1 cellular context compared by ENCODE assay signal in the genomic region with DNA sequence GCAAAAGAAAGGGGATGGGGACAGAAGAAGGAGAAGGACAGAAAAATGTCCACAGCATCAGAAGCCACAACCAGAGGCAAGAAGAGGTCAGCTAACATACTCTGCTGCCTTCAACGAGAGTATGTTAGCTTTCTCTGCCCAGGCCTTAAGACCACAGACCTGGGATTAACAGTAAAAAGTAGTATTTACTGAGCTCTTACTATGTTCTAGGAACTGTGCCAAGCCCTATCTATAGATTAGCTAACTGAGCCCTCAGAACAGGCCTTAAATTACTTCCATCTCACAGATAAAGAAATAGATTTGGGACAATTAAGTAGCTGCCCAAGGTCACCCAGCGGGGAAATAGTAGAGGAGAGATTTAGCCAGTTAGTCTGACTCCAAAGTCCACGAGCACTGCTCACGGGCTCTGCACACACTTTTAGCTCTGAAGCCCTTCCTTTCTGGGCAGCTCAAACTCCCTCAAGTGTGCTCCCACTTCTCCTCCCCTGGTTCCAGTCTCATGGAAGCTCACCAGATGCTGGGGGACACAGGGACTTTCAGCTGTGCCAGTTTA.
TF ChIP-seq lines count a peak whose summit lies in the region.

No MANE protein-coding gene starts in this region.

TF ChIP-seq in WTC11, 78 proteins besides CTCF, POLR2A, EP300 and RAD21 (continued from another document):
- TF ChIP-seq, protein P1, sequence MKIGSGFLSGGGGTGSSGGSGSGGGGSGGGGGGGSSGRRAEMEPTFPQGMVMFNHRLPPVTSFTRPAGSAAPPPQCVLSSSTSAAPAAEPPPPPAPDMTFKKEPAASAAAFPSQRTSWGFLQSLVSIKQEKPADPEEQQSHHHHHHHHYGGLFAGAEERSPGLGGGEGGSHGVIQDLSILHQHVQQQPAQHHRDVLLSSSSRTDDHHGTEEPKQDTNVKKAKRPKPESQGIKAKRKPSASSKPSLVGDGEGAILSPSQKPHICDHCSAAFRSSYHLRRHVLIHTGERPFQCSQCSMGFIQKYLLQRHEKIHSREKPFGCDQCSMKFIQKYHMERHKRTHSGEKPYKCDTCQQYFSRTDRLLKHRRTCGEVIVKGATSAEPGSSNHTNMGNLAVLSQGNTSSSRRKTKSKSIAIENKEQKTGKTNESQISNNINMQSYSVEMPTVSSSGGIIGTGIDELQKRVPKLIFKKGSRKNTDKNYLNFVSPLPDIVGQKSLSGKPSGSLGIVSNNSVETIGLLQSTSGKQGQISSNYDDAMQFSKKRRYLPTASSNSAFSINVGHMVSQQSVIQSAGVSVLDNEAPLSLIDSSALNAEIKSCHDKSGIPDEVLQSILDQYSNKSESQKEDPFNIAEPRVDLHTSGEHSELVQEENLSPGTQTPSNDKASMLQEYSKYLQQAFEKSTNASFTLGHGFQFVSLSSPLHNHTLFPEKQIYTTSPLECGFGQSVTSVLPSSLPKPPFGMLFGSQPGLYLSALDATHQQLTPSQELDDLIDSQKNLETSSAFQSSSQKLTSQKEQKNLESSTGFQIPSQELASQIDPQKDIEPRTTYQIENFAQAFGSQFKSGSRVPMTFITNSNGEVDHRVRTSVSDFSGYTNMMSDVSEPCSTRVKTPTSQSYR (CRISPR knock-in tag; IDR thresholded peaks at IDR 0.05), result no peak
- TF ChIP-seq, protein P2, sequence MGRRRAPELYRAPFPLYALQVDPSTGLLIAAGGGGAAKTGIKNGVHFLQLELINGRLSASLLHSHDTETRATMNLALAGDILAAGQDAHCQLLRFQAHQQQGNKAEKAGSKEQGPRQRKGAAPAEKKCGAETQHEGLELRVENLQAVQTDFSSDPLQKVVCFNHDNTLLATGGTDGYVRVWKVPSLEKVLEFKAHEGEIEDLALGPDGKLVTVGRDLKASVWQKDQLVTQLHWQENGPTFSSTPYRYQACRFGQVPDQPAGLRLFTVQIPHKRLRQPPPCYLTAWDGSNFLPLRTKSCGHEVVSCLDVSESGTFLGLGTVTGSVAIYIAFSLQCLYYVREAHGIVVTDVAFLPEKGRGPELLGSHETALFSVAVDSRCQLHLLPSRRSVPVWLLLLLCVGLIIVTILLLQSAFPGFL (CRISPR knock-in tag; IDR thresholded peaks at IDR 0.05; ENCODE audit: borderline replicate concordance), result no peak
- TF ChIP-seq FOXK1 (CRISPR knock-in tag; IDR thresholded peaks at IDR 0.05) (no peak), CREM (CRISPR knock-in tag; IDR thresholded peaks at IDR 0.05) (no peak), GABPB1 (CRISPR knock-in tag; IDR thresholded peaks at IDR 0.05) (no peak), NFYB (CRISPR knock-in tag; conservative IDR thresholded peaks at IDR 0.05; ENCODE audit: low read depth) (no peak), CREB1 (CRISPR knock-in tag; IDR thresholded peaks at IDR 0.05) (no peak)
- TF ChIP-seq, protein P3, sequence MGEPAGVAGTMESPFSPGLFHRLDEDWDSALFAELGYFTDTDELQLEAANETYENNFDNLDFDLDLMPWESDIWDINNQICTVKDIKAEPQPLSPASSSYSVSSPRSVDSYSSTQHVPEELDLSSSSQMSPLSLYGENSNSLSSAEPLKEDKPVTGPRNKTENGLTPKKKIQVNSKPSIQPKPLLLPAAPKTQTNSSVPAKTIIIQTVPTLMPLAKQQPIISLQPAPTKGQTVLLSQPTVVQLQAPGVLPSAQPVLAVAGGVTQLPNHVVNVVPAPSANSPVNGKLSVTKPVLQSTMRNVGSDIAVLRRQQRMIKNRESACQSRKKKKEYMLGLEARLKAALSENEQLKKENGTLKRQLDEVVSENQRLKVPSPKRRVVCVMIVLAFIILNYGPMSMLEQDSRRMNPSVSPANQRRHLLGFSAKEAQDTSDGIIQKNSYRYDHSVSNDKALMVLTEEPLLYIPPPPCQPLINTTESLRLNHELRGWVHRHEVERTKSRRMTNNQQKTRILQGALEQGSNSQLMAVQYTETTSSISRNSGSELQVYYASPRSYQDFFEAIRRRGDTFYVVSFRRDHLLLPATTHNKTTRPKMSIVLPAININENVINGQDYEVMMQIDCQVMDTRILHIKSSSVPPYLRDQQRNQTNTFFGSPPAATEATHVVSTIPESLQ (CRISPR knock-in tag; IDR thresholded peaks at IDR 0.05), result no peak
